Comparison of ENCODE assay signal across 38 cellular contexts in genomic region chr4:112472318-112472717, GRCh38. TPM values are rescaled to one million over a fixed set of nuclear protein-coding genes. Genes with fewer than 3 reads are reported as not detected.
"Had no signal": no experiment of that assay in that cellular context is flagged by ENCODE, and none has a peak within 500 bp of the region (broad histone marks: within the 10 kb centered on the region; RNA-seq: fewer than 3 reads in every experiment).

No MANE protein-coding gene starts in this region.

- DNase-seq: Karpas-422, Kasumi-1, MG63, MM.1S, MV-4-11, NCI-H1048, NCI-H1092, NCI-H1092 treated with DMSO at 0.1 percent for 48 hours, NCI-H1105, NCI-H1105 treated with DMSO at 0.1 percent for 48 hours, NCI-H1417, NCI-H1417 treated with DMSO at 0.1 percent for 48 hours, NCI-H1436, NCI-H1436 treated with DMSO at 0.1 percent for 48 hours, NCI-H146, NCI-H1694, NCI-H1694 treated with DMSO at 0.1 percent for 48 hours, NCI-H187, NCI-H187 treated with DMSO at 0.1 percent for 48 hours, NCI-H1930, NCI-H2029, NCI-H2029 treated with DMSO at 0.1 percent for 48 hours, NCI-H2081, NCI-H2081 treated with DMSO at 0.1 percent for 48 hours, NCI-H2107, NCI-H2171, NCI-H2171 treated with DMSO at 0.1 percent for 48 hours, NCI-H2227 treated with DMSO at 0.1 percent for 48 hours, NCI-H226, NCI-H345, NCI-H446, NCI-H446 treated with DMSO at 0.1 percent for 48 hours, NCI-H510A, NCI-H510A treated with DMSO at 0.1 percent for 48 hours had no signal

- H3K36me3 ChIP-seq: MG63 had no signal

- H3K4me3 ChIP-seq: MG63 had no signal

- H3K27me3 ChIP-seq: MG63 had no signal

- H3K9me3 ChIP-seq: MG63 had no signal

RNA-seq across cellular contexts. Expression of gene NEUROG2, which starts 43.7 kb away (rescaled TPM):
- total RNA-seq: LHCN-M2, M059J, MCF 10A, NCI-H460 had no signal
